Comparison of ENCODE assay signal across 1 cellular context in genomic region chr1:155126494-155127104, GRCh38.
TF ChIP-seq lines count a peak whose summit lies in the region.

No MANE protein-coding gene starts in this region.

TF ChIP-seq in GM23338, 12 proteins besides CTCF, POLR2A, EP300 and RAD21 (continued from another document):
- TF ChIP-seq ZNF462 (CRISPR knock-in tag; IDR thresholded peaks at IDR 0.05) (no peak), JUNB (IDR thresholded peaks at IDR 0.05; ENCODE audit: unreplicated experiment) (no peak), ZNF331 (CRISPR knock-in tag; IDR thresholded peaks at IDR 0.05; ENCODE audit: low read depth) (no peak)
- TF ChIP-seq, protein P1, sequence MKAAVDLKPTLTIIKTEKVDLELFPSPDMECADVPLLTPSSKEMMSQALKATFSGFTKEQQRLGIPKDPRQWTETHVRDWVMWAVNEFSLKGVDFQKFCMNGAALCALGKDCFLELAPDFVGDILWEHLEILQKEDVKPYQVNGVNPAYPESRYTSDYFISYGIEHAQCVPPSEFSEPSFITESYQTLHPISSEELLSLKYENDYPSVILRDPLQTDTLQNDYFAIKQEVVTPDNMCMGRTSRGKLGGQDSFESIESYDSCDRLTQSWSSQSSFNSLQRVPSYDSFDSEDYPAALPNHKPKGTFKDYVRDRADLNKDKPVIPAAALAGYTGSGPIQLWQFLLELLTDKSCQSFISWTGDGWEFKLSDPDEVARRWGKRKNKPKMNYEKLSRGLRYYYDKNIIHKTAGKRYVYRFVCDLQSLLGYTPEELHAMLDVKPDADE (IDR thresholded peaks at IDR 0.05) = no peak
